ENCODE assay signal across 19 cellular contexts in the genomic region with DNA sequence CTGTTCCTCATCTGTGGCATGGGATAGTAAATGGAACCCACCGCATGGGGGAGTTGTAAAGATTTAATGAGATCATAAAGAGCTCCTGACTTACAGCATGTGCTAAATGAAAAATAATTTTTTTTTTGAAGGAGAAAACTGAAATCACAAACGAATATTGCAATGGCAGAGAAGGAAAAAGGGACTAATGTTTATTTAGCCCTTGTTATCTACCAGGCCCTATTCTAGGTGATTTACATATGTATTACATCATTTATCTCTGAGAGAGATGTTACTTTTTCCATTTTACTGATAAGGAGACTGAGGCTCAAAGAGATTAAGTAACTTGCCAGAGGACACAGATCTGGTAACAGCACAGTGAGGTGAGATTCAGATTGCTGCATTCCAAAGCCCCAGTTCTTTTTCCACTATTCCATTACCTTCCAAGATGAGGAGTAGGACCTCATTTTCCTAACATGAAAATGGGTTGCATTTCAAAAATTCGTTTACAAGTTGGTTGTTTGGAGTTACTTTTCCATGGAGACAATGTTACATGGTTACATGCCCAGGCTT. TPM values are rescaled to one million over a fixed set of nuclear protein-coding genes. Genes with fewer than 3 reads are reported as not detected.
DNase-seq lines count a peak whose midpoint lies in the region; ATAC-seq and TF ChIP-seq lines count a peak whose summit lies in the region.
"Had no signal": no experiment of that assay in that cellular context is flagged by ENCODE, and none has a peak within 500 bp of the region (broad histone marks: within the 10 kb centered on the region; RNA-seq: fewer than 3 reads in every experiment).

No MANE protein-coding gene starts in this region.

- H3K27me3 Mint-ChIP-seq in activated T-cell treated with anti-CD3 and anti-CD28 coated beads, Interleukin-2, amount 50 U/mL, for 72 hours (ENCODE audit: low read depth), result no peaks in the 10 kb centered on the region
- H3K27me3 Mint-ChIP-seq in activated T-cell treated with anti-CD3 and anti-CD28 coated beads, Interleukin-2, amount 50 U/mL, for 24 hours, result no peaks in the 10 kb centered on the region
- no peaks in the 10 kb centered on the region for H3K27me3 Mint-ChIP-seq in type B pancreatic cell
- H3K27me3 Mint-ChIP-seq: activated CD4-positive, alpha-beta T cell treated with anti-CD3 and anti-CD28 coated beads for 36 hours; CD8-positive, alpha-beta memory T cell; stimulated activated naive CD8-positive, alpha-beta T cell treated with anti-CD3 and anti-CD28 coated beads, Interleukin-15, Interleukin-2, amounts not matched to agents 100 ng/mL and 50 ng/mL, for 24 hours had no signal

- peak overlapping the region; percentile 1; the same call in 1 of the 2 replicates for H3K4me2 ChIP-seq in PC-3 (ENCODE audit: low read length)
- H3K4me2 ChIP-seq in fibroblast of lung (ENCODE audit: extremely low read depth, insufficient read depth, low read length), result peak overlapping the region; percentile 37

- H3K27ac Mint-ChIP-seq in activated T-cell treated with anti-CD3 and anti-CD28 coated beads, Interleukin-2, amount 50 U/mL, for 72 hours, result peak overlapping the region; percentile 19
- no peak overlapping the region for H3K27ac Mint-ChIP-seq in activated T-cell treated with anti-CD3 and anti-CD28 coated beads, Interleukin-2, amount 50 U/mL, for 24 hours
- H3K27ac Mint-ChIP-seq in type B pancreatic cell, result peak overlapping the region; percentile 56
- H3K27ac Mint-ChIP-seq: activated CD4-positive, alpha-beta T cell treated with anti-CD3 and anti-CD28 coated beads for 36 hours; stimulated activated naive CD8-positive, alpha-beta T cell treated with anti-CD3 and anti-CD28 coated beads, Interleukin-15, Interleukin-2, amounts not matched to agents 100 ng/mL and 50 ng/mL, for 24 hours; T-helper 2 cell treated with Interferon-gamma antibody and Interleukin-4, amounts not matched to agents 5 μg/mL and 100 μg/mL, for 36 hours had no signal

- H3K4me3 Mint-ChIP-seq in activated T-cell treated with anti-CD3 and anti-CD28 coated beads, Interleukin-2, amount 50 U/mL, for 72 hours, result no peak overlapping the region
- no peak overlapping the region for H3K4me3 Mint-ChIP-seq in activated T-cell treated with anti-CD3 and anti-CD28 coated beads, Interleukin-2, amount 50 U/mL, for 24 hours
- no peak overlapping the region for H3K4me3 Mint-ChIP-seq in type B pancreatic cell
- H3K4me3 Mint-ChIP-seq: activated CD4-positive, alpha-beta T cell treated with anti-CD3 and anti-CD28 coated beads for 36 hours; stimulated activated naive CD8-positive, alpha-beta T cell treated with anti-CD3 and anti-CD28 coated beads, Interleukin-15, Interleukin-2, amounts not matched to agents 100 ng/mL and 50 ng/mL, for 24 hours; T-helper 2 cell treated with Interferon-gamma antibody and Interleukin-4, amounts not matched to agents 5 μg/mL and 100 μg/mL, for 36 hours had no signal

- no peaks in the 10 kb centered on the region for H3K9me2 ChIP-seq in PC-3 (replicated peaks; ENCODE audit: low read length)

- no peak overlapping the region for H3K27ac ChIP-seq in PC-3 (ENCODE audit: low read length)
- H3K27ac ChIP-seq in fibroblast of lung (ENCODE audit: insufficient read depth, low read length), result no peak overlapping the region

- peaks cover 37% of the 10 kb centered on the region for H3K4me1 ChIP-seq in PC-3 (ENCODE audit: insufficient read depth, low read length)
- peaks cover 33% of the 10 kb centered on the region for H3K4me1 ChIP-seq in fibroblast of lung (ENCODE audit: control insufficient read depth, extremely low read depth, insufficient read depth, low read length)

- POLR2A ChIA-PET in PC-3 (lab: Charles Lee; ENCODE audit: unreplicated experiment), result interaction anchor here (0.6 to 1.3 kb wide), 8 partner anchors 22 to 87 kb away, joined by 3 to 9 read pairs (median 4); no protein-coding TSS in a partner anchor

- no peak for DNase-seq in activated T-cell treated with anti-CD3 and anti-CD28 coated beads, Interleukin-2, amount 50 U/mL, for 72 hours
- DNase-seq in activated T-cell treated with anti-CD3 and anti-CD28 coated beads, Interleukin-2, amount 50 U/mL, for 24 hours, result no peak
- peak; percentile 47 for DNase-seq in PC-3
- peak in 1 of 2 donors; percentile 36 for DNase-seq in fibroblast of lung (ENCODE audit: low read depth in 2 of 2)
- DNase-seq in type B pancreatic cell (ENCODE audit: extremely low spot score, unreplicated experiment), result no peak
- no peak for DNase-seq in 8988T
- DNase-seq in hepatic stellate cell (ENCODE audit: low spot score), result no peak
- no peak for DNase-seq in kidney glomerular epithelial cell (lab: John Stamatoyannopoulos, UW)
- DNase-seq: ACHN; activated CD4-positive, alpha-beta T cell treated with anti-CD3 and anti-CD28 coated beads for 36 hours; activated T-cell treated with anti-CD3 and anti-CD28 coated beads for 4 hours; CD8-positive, alpha-beta memory T cell; heart left ventricle; NCI-H187 treated with DMSO at 0.1 percent for 48 hours; NCI-H774; posterior cingulate gyrus; spleen had no signal

- no peak for ATAC-seq in activated T-cell treated with anti-CD3 and anti-CD28 coated beads, Interleukin-2, amount 50 U/mL, for 72 hours (replicated peaks in 1 of 2)
- ATAC-seq in PC-3, result no peak
- ATAC-seq: activated CD4-positive, alpha-beta T cell treated with anti-CD3 and anti-CD28 coated beads for 36 hours had no signal

- H4K20me1 ChIP-seq in PC-3 (ENCODE audit: low read length), result peaks cover 69% of the 10 kb centered on the region
- peaks cover 6% of the 10 kb centered on the region for H4K20me1 ChIP-seq in fibroblast of lung (ENCODE audit: control insufficient read depth, extremely low read depth, insufficient read depth, low read length)

- CTCF ChIA-PET in PC-3 (lab: Charles Lee), result interaction anchor here (0.6 to 1.1 kb wide), 10 partner anchors 9 to 140 kb away, joined by 3 to 7 read pairs (median 4); no protein-coding TSS in a partner anchor

- H3F3A ChIP-seq in PC-3 (ENCODE audit: low read length, unreplicated experiment), result peaks cover 8% of the 10 kb centered on the region

- TF ChIP-seq CTCF in PC-3 (conservative IDR thresholded peaks at IDR 0.05; ENCODE audit: low read depth, low read length), result peak; percentile 41; the same call in 1 of the 2 replicates
- no peak for TF ChIP-seq CTCF in fibroblast of lung (conservative IDR thresholded peaks at IDR 0.05 in 1 of 2, IDR thresholded peaks at IDR 0.05 in 1 of 2; ENCODE audit: low read depth in 1 of 2, low read length in 2 of 2)
- no peak for TF ChIP-seq CTCF in type B pancreatic cell (conservative IDR thresholded peaks at IDR 0.05)

- H3K9me3 ChIP-seq in PC-3 (ENCODE audit: low read length), result no peaks in the 10 kb centered on the region
- H3K9me3 ChIP-seq in fibroblast of lung (ENCODE audit: control insufficient read depth, insufficient read depth, low read depth, low read length), result no peaks in the 10 kb centered on the region
- H3K9me3 ChIP-seq: heart left ventricle, spleen had no signal

- BruUV-seq in PC-3 (replicated peaks; lab: Mats Ljungman, UMichigan), result no TSS peak

- H3K9me3 Mint-ChIP-seq in activated T-cell treated with anti-CD3 and anti-CD28 coated beads, Interleukin-2, amount 50 U/mL, for 72 hours, result no peaks in the 10 kb centered on the region
- H3K9me3 Mint-ChIP-seq in activated T-cell treated with anti-CD3 and anti-CD28 coated beads, Interleukin-2, amount 50 U/mL, for 24 hours, result no peaks in the 10 kb centered on the region
- H3K9me3 Mint-ChIP-seq in type B pancreatic cell, result no peaks in the 10 kb centered on the region
- H3K9me3 Mint-ChIP-seq: CD8-positive, alpha-beta memory T cell; stimulated activated naive CD8-positive, alpha-beta T cell treated with anti-CD3 and anti-CD28 coated beads, Interleukin-15, Interleukin-2, amounts not matched to agents 100 ng/mL and 50 ng/mL, for 24 hours; T-helper 2 cell treated with Interferon-gamma antibody and Interleukin-4, amounts not matched to agents 5 μg/mL and 100 μg/mL, for 36 hours had no signal

- H3K4me3 ChIP-seq in PC-3 (ENCODE audit: low read length) (no peak overlapping the region), fibroblast of lung (replicated peaks in 1 of 4; ENCODE audit: control extremely low read depth in 1 of 4, insufficient read depth in 1 of 4, low read depth in 3 of 4, low read length in 4 of 4) (no peak overlapping the region)
- H3K4me3 ChIP-seq: heart left ventricle, spleen had no signal

- H3K4me1 Mint-ChIP-seq in activated T-cell treated with anti-CD3 and anti-CD28 coated beads, Interleukin-2, amount 50 U/mL, for 72 hours (ENCODE audit: low read depth), result peaks cover 51% of the 10 kb centered on the region
- peaks cover 58% of the 10 kb centered on the region for H3K4me1 Mint-ChIP-seq in activated T-cell treated with anti-CD3 and anti-CD28 coated beads, Interleukin-2, amount 50 U/mL, for 24 hours (ENCODE audit: low read depth)
- H3K4me1 Mint-ChIP-seq in type B pancreatic cell (ENCODE audit: unreplicated experiment), result peaks cover 24% of the 10 kb centered on the region

- no peak overlapping the region for H3K9ac ChIP-seq in PC-3 (ENCODE audit: low read length)
- no peak overlapping the region for H3K9ac ChIP-seq in fibroblast of lung (ENCODE audit: insufficient read depth, low read length)

- intact Hi-C loops in PC-3 (cut with micrococcal nuclease), result no loop called here

- H3K27me3 ChIP-seq in PC-3 (ENCODE audit: low read length) (no peaks in the 10 kb centered on the region), fibroblast of lung (ENCODE audit: control insufficient read depth, insufficient read depth, low read length) (no peaks in the 10 kb centered on the region)
- H3K27me3 ChIP-seq: heart left ventricle, spleen had no signal

- H2AFZ ChIP-seq in PC-3 (ENCODE audit: low read length), result no peak overlapping the region
- H2AFZ ChIP-seq in fibroblast of lung (ENCODE audit: low read length), result no peak overlapping the region

- no peaks in the 10 kb centered on the region for H3K36me3 Mint-ChIP-seq in activated T-cell treated with anti-CD3 and anti-CD28 coated beads, Interleukin-2, amount 50 U/mL, for 72 hours (ENCODE audit: insufficient read depth in 2 of 2)
- H3K36me3 Mint-ChIP-seq in activated T-cell treated with anti-CD3 and anti-CD28 coated beads, Interleukin-2, amount 50 U/mL, for 24 hours (ENCODE audit: low read depth), result peaks cover 6% of the 10 kb centered on the region
- peaks cover 15% of the 10 kb centered on the region for H3K36me3 Mint-ChIP-seq in type B pancreatic cell

- H3K36me3 ChIP-seq in PC-3 (ENCODE audit: low read depth, low read length), result peaks cover 50% of the 10 kb centered on the region
- peaks cover 1% of the 10 kb centered on the region for H3K36me3 ChIP-seq in fibroblast of lung (ENCODE audit: control insufficient read depth, insufficient read depth, low read length)

- H3K79me2 ChIP-seq in PC-3 (ENCODE audit: low read length) (peaks cover 94% of the 10 kb centered on the region), fibroblast of lung (ENCODE audit: control insufficient read depth, insufficient read depth, low read length) (peaks cover 89% of the 10 kb centered on the region)

RNA-seq across cellular contexts. Expression of a gene that starts 28.6 kb away (rescaled TPM):
- total RNA-seq in activated T-cell treated with anti-CD3 and anti-CD28 coated beads, Interleukin-2, amount 50 U/mL, for 72 hours, result 10 to 100 TPM; 12.2 to 19.2 TPM
- 382 and 445 TPM in 2 replicates for total RNA-seq in PC-3 (2014; rRNA removed)
- 129 and 161 TPM in 2 replicates for total RNA-seq in fibroblast of lung
- polyA plus RNA-seq in fibroblast of lung, result 255 and 316 TPM in 2 replicates
- polyA plus RNA-seq in fibroblast of lung (2012), result 209 and 287 TPM in 2 replicates
- 231 and 233 TPM in 2 replicates for polyA minus RNA-seq in fibroblast of lung (ENCODE audit: low replicate concordance)
- 110 and 125 TPM in 2 replicates for total RNA-seq in type B pancreatic cell (ENCODE audit: low replicate concordance)
